In the genomic region with DNA sequence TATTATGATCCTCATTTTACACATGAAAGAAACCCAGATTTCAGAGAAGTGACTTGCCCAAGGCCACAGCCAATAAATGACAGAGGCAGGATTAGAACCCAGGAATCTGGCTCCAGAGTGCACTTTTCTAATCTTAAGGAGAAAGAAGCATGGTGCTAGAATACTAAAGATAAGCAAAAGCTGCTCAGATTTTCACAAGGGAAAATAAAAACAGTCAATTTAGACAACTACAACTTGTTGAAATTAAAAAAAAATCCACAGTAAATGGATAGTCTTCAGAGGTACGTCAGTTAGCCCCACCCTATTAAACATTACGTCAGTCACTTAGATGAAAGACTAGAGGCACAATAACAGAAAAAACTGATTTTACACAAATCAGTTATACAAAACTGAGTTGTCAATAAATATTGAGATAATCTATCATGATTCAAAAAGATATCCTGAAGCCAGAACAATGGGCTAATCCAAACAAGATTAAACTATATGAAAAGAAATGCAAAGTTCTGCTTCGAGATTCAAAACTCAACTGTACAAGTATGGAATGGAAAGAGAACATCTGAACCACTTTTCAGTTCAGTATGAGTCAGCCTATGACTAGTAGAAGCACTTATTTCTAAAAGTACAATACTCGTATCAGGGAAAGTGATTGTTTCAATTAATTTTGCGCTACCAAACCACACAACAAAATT, we compare ENCODE assay signal across 8 cellular contexts. TPM values are rescaled to one million over a fixed set of nuclear protein-coding genes. Genes with fewer than 3 reads are reported as not detected.
DNase-seq lines count a peak whose midpoint lies in the region; ATAC-seq lines count a peak whose summit lies in the region.

No MANE protein-coding gene starts in this region.

- no peaks in the 10 kb centered on the region for H3K27me3 ChIP-seq in subcutaneous abdominal adipose tissue (ENCODE audit: control insufficient read depth in 5 of 5, insufficient read depth in 4 of 5, low read length in 5 of 5)

- intact Hi-C loops in Right ventricle myocardium superior (cut with DNase I): no loop called here

- H3K36me3 ChIP-seq in subcutaneous abdominal adipose tissue (ENCODE audit: control insufficient read depth in 5 of 5, insufficient read depth in 5 of 5, low read length in 5 of 5): peaks cover 0 to 4% (median 2%) of the 10 kb centered on the region in 5 donors

- peaks cover 61% of the 10 kb centered on the region for H3K4me1 Mint-ChIP-seq in T-helper 2 cell treated with Interferon-gamma antibody and Interleukin-4, amounts not matched to agents 5 μg/mL and 100 μg/mL, for 36 hours (ENCODE audit: low read depth)

- ATAC-seq in GM18907 (IDR thresholded peaks at IDR 0.05; ENCODE audit: unreplicated experiment) (peak; percentile 70), HG02885 (IDR thresholded peaks at IDR 0.05; ENCODE audit: poor library complexity, unreplicated experiment) (peak; percentile 88), Right ventricle myocardium superior (ENCODE audit: poor library complexity) (peak; percentile 26)

- peak overlapping the region; percentile 64 for H3K4me3 Mint-ChIP-seq in T-helper 2 cell treated with Interferon-gamma antibody and Interleukin-4, amounts not matched to agents 5 μg/mL and 100 μg/mL, for 36 hours

- H3K27me3 Mint-ChIP-seq in T-helper 2 cell treated with Interferon-gamma antibody and Interleukin-4, amounts not matched to agents 5 μg/mL and 100 μg/mL, for 36 hours (ENCODE audit: low read depth): no peaks in the 10 kb centered on the region

- peaks cover 21% of the 10 kb centered on the region for H3K36me3 Mint-ChIP-seq in T-helper 2 cell treated with Interferon-gamma antibody and Interleukin-4, amounts not matched to agents 5 μg/mL and 100 μg/mL, for 36 hours (ENCODE audit: low read depth)

- peak overlapping the region in 3 of 5 donors; percentile 1 to 29 (median 19) for H3K4me3 ChIP-seq in subcutaneous abdominal adipose tissue (ENCODE audit: low read depth in 1 of 5, low read length in 5 of 5)

- peak overlapping the region in 4 of 5 donors; percentile 40 to 53 (median 42) for H3K9ac ChIP-seq in subcutaneous abdominal adipose tissue (ENCODE audit: low read length in 5 of 5)

- no peaks in the 10 kb centered on the region for H3K9me3 Mint-ChIP-seq in T-helper 2 cell treated with Interferon-gamma antibody and Interleukin-4, amounts not matched to agents 5 μg/mL and 100 μg/mL, for 36 hours

- no peaks in the 10 kb centered on the region for H3K9me3 ChIP-seq in subcutaneous abdominal adipose tissue (ENCODE audit: control insufficient read depth in 5 of 5, low read length in 5 of 5)

- H3K27ac ChIP-seq in subcutaneous abdominal adipose tissue (ENCODE audit: low read depth, low read length): peak overlapping the region; percentile 59

- peaks cover 6 to 51% (median 41%) of the 10 kb centered on the region in 5 donors for H3K4me1 ChIP-seq in subcutaneous abdominal adipose tissue (ENCODE audit: control insufficient read depth in 5 of 5, insufficient read depth in 5 of 5, low read length in 5 of 5)

- no peak for DNase-seq in T-helper 2 cell treated with Interferon-gamma antibody and Interleukin-4, amounts not matched to agents 5 μg/mL and 100 μg/mL, for 36 hours (ENCODE audit: low spot score)
- DNase-seq in Right ventricle myocardium superior: no peak
- DNase-seq in mesenteric fat pad (ENCODE audit: low spot score): no peak
- DNase-seq in stimulated activated CD4-positive, alpha-beta T cell treated with anti-CD3 and anti-CD28 coated beads, Interleukin-12 subunit alpha, Interleukin-12 subunit beta, amount 100 ng/mL, for 4 hours: no peak
- no peak for DNase-seq in cerebellum (ENCODE audit: low spot score)

- H3K27ac Mint-ChIP-seq in T-helper 2 cell treated with Interferon-gamma antibody and Interleukin-4, amounts not matched to agents 5 μg/mL and 100 μg/mL, for 36 hours: peak overlapping the region; percentile 80

RNA-seq across cellular contexts. Expression of gene TMEM245, which starts 9.3 kb away (rescaled TPM):
- 102 TPM for total RNA-seq in Right ventricle myocardium superior
- 62.3 TPM for total RNA-seq in mesenteric fat pad
- 72.0 TPM for total RNA-seq in cerebellum

RNA-seq across cellular contexts. Expression of gene FRRS1L, which starts 56.6 kb away (rescaled TPM):
- total RNA-seq in Right ventricle myocardium superior (1.2 TPM), mesenteric fat pad (0.32 TPM), cerebellum (108 TPM)

Comparison
In these comparisons a context has a peak if more than half of its experiments do, and no peak if none do; other contexts are left out.
1. ATAC-seq: peak in every context shown above with its lines; median percentile 88 in HG02885; 70 in GM18907; 26 in Right ventricle myocardium superior.
2. RNA of gene FRRS1L, which starts 56.6 kb away (total RNA-seq): 108 TPM in cerebellum (single experiment); 1.2 TPM in Right ventricle myocardium superior (single experiment) and 0.32 TPM in mesenteric fat pad (single experiment); every median in the first group is over 10 times any median in the second.